ENCODE assay signal across 25 cellular contexts in the genomic region with DNA sequence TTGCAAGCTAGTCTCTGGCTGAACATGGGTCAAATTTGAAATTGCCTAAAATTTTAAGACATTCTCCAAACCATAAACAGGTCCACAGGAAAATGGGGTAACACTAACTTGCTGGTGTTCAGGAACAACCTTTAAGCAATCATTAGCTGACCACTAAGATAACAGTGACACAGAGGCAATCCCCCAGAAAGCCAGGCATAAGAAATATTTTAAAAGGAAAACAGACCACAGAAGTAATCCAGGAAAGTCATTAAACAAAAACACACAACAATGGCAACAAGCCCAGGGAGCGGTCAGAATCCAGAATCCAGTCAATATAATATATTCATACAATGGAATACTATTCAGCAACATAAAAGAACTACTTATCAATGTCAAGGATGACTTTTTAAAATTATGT.
"Had no signal": no experiment of that assay in that cellular context is flagged by ENCODE, and none has a peak within 500 bp of the region (broad histone marks: within the 10 kb centered on the region; RNA-seq: fewer than 3 reads in every experiment).

No MANE protein-coding gene starts in this region.

- H3K36me3 ChIP-seq: ascending aorta, colonic mucosa, lower lobe of right lung, neural progenitor cell, spleen, thoracic aorta, vagina had no signal

- H3K4me1 Mint-ChIP-seq: neural progenitor cell had no signal

- H3K9me3 ChIP-seq: ascending aorta, colonic mucosa, heart right ventricle, lower lobe of right lung, spleen, thoracic aorta, vagina had no signal

- ATAC-seq: activated CD8-positive, alpha-beta T cell treated with anti-CD3 and anti-CD28 coated beads for 36 hours; activated naive CD4-positive, alpha-beta T cell treated with anti-CD3 and anti-CD28 coated beads, Interleukin-2, amount 50 U/mL, for 72 hours; activated T-helper 17 cell treated with anti-CD3 and anti-CD28 coated beads, Interleukin-2, amount 50 U/mL, for 72 hours; effector memory CD8-positive, alpha-beta T cell; esophagus mucosa; heart right ventricle; lower lobe of right lung; naive thymus-derived CD8-positive, alpha-beta T cell had no signal

- H3K4me3 ChIP-seq: ascending aorta, colonic mucosa, dorsolateral prefrontal cortex, heart right ventricle, lower lobe of right lung, neural progenitor cell, spleen, thoracic aorta, vagina had no signal

- H3K27me3 Mint-ChIP-seq: type B pancreatic cell had no signal

- H3K27ac Mint-ChIP-seq: activated CD4-positive, alpha-beta T cell treated with anti-CD3 and anti-CD28 coated beads, Interleukin-2, amount 10 ng/mL, durations not matched to agents 7 days and 5 days; activated CD8-positive, alpha-beta T cell treated with anti-CD3 and anti-CD28 coated beads for 36 hours; activated naive CD4-positive, alpha-beta T cell treated with anti-CD3 and anti-CD28 coated beads, Interleukin-2, amount 50 U/mL, for 72 hours; activated T-helper 17 cell treated with anti-CD3 and anti-CD28 coated beads, Interleukin-2, amount 50 U/mL, for 72 hours; effector memory CD8-positive, alpha-beta T cell; naive thymus-derived CD8-positive, alpha-beta T cell; neural progenitor cell; T-helper 2 cell treated with Interferon-gamma antibody and Interleukin-4, amounts not matched to agents 5 μg/mL and 100 μg/mL, for 36 hours; type B pancreatic cell had no signal

- H3K4me3 Mint-ChIP-seq: activated CD4-positive, alpha-beta T cell treated with anti-CD3 and anti-CD28 coated beads, Interleukin-2, amount 10 ng/mL, durations not matched to agents 7 days and 5 days; activated CD8-positive, alpha-beta T cell treated with anti-CD3 and anti-CD28 coated beads for 36 hours; activated T-helper 17 cell treated with anti-CD3 and anti-CD28 coated beads, Interleukin-2, amount 50 U/mL, for 72 hours; effector memory CD8-positive, alpha-beta T cell; naive thymus-derived CD8-positive, alpha-beta T cell; neural progenitor cell; T-helper 2 cell treated with Interferon-gamma antibody and Interleukin-4, amounts not matched to agents 5 μg/mL and 100 μg/mL, for 36 hours; type B pancreatic cell had no signal

- DNase-seq: activated CD4-positive, alpha-beta T cell treated with anti-CD3 and anti-CD28 coated beads, Interleukin-2, amount 10 ng/mL, durations not matched to agents 7 days and 5 days; activated CD4-positive, CD25-positive, alpha-beta regulatory T cell treated with anti-CD3 and anti-CD28 coated beads, Interleukin-2, amount 50 U/mL, for 72 hours; activated CD8-positive, alpha-beta T cell treated with anti-CD3 and anti-CD28 coated beads for 36 hours; activated T-cell treated with anti-CD3 and anti-CD28 coated beads, Interleukin-2, amount 50 U/mL, for 1 hour; colonic mucosa; dorsolateral prefrontal cortex; effector memory CD8-positive, alpha-beta T cell; heart right ventricle; islet precursor cell; lower lobe of right lung; naive thymus-derived CD8-positive, alpha-beta T cell; posterior cingulate gyrus; retina; spleen; stimulated activated CD4-positive, alpha-beta T cell treated with anti-CD3 and anti-CD28 coated beads, Interleukin-4, amount 100 ng/mL, for 24 hours; stimulated activated naive CD4-positive, alpha-beta T cell treated with Interleukin-2 at 50 U/mL for 16 hours had no signal

- H3K9me3 Mint-ChIP-seq: activated CD4-positive, alpha-beta T cell treated with anti-CD3 and anti-CD28 coated beads, Interleukin-2, amount 10 ng/mL, durations not matched to agents 7 days and 5 days; activated CD8-positive, alpha-beta T cell treated with anti-CD3 and anti-CD28 coated beads for 36 hours; activated naive CD4-positive, alpha-beta T cell treated with anti-CD3 and anti-CD28 coated beads, Interleukin-2, amount 50 U/mL, for 72 hours; activated T-helper 17 cell treated with anti-CD3 and anti-CD28 coated beads, Interleukin-2, amount 50 U/mL, for 72 hours; effector memory CD8-positive, alpha-beta T cell; naive thymus-derived CD8-positive, alpha-beta T cell; T-helper 2 cell treated with Interferon-gamma antibody and Interleukin-4, amounts not matched to agents 5 μg/mL and 100 μg/mL, for 36 hours; type B pancreatic cell had no signal

- H3K27me3 ChIP-seq: ascending aorta, colonic mucosa, dorsolateral prefrontal cortex, heart right ventricle, neural progenitor cell, spleen, vagina had no signal

- H3K4me1 ChIP-seq: ascending aorta, colonic mucosa, lower lobe of right lung, vagina had no signal
